In the genomic region with DNA sequence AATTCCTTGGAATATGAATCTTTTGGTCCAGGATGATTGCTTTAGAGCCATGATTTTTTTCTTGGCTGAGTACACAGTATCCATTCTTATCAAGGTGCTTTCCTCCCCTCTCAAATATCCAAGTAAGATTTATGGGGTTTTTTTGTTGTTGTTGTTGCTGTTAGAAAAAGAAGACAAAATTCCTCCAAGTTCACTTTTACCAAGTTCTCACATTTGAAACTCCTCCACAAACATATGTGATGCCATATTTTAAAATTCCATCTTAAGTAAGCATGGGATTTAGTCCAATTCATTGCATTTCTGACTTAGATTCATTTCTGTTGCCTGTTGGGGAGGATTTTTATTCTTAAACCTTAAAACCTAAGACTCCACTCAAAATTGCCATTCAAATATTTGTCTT, we compare ENCODE assay signal across 24 cellular contexts.
"Had no signal": no experiment of that assay in that cellular context is flagged by ENCODE, and none has a peak within 500 bp of the region (broad histone marks: within the 10 kb centered on the region; RNA-seq: fewer than 3 reads in every experiment).

No MANE protein-coding gene starts in this region.

- H3K27me3 ChIP-seq: dorsolateral prefrontal cortex, gastrocnemius medialis, heart right ventricle, neural progenitor cell, spleen, transverse colon had no signal

- H3K4me3 Mint-ChIP-seq: natural killer cell; neural progenitor cell; stimulated activated naive B cell treated with anti-CD40 and anti-IgM and Interleukin-4, amounts not matched to agents 10 μg/mL and 1 μg/mL and 100 μg/mL, for 72 hours; stimulated activated naive CD8-positive, alpha-beta T cell treated with anti-CD3 and anti-CD28 coated beads, Interleukin-15, amount 100 ng/mL, for 72 hours had no signal

- ATAC-seq: esophagus mucosa; gastrocnemius medialis; mucosa of descending colon; natural killer cell; psoas muscle; sciatic nerve; stimulated activated naive B cell treated with anti-CD40 and anti-IgM and Interleukin-4, amounts not matched to agents 10 μg/mL and 1 μg/mL and 100 μg/mL, for 72 hours; stimulated activated naive CD8-positive, alpha-beta T cell treated with anti-CD3 and anti-CD28 coated beads, Interleukin-15, amount 100 ng/mL, for 72 hours had no signal

- H3K4me1 ChIP-seq: psoas muscle had no signal

- H3K4me3 ChIP-seq: dorsolateral prefrontal cortex, gastrocnemius medialis, heart right ventricle, mucosa of descending colon, neural progenitor cell, psoas muscle, spleen, thoracic aorta, transverse colon had no signal

- DNase-seq: cortex of kidney; dorsolateral prefrontal cortex; effector CD8-positive, alpha-beta T cell; gastrocnemius medialis; heart right ventricle; hypothalamus; kidney glomerular epithelial cell; mucosa of descending colon; natural killer cell; nucleus accumbens; psoas muscle; retina; spleen; stimulated activated CD4-positive, alpha-beta T cell treated with anti-CD3 and anti-CD28 coated beads, Interleukin-15, amount 100 ng/mL, for 24 hours; stimulated activated CD4-positive, alpha-beta T cell treated with anti-CD3 and anti-CD28 coated beads, Interleukin-1b, Interleukin-23, amount 100 ng/mL, for 48 hours; stimulated activated CD4-positive, alpha-beta T cell treated with anti-CD3 and anti-CD28 coated beads, Interleukin-4, amount 100 ng/mL, for 4 hours; stimulated activated naive B cell treated with anti-CD40 and anti-IgM and Interleukin-4, amounts not matched to agents 10 μg/mL and 1 μg/mL and 100 μg/mL, for 72 hours; stimulated activated naive CD8-positive, alpha-beta T cell treated with anti-CD3 and anti-CD28 coated beads, Interleukin-15, amount 100 ng/mL, for 72 hours; transverse colon had no signal

- H3K27ac ChIP-seq: gastrocnemius medialis, neural progenitor cell, parathyroid adenoma, psoas muscle, spleen, thoracic aorta, transverse colon had no signal

- H3K4me1 Mint-ChIP-seq: stimulated activated naive B cell treated with anti-CD40 and anti-IgM and Interleukin-4, amounts not matched to agents 10 μg/mL and 1 μg/mL and 100 μg/mL, for 72 hours had no signal

- H3K27me3 Mint-ChIP-seq: stimulated activated naive CD8-positive, alpha-beta T cell treated with anti-CD3 and anti-CD28 coated beads, Interleukin-15, amount 100 ng/mL, for 72 hours had no signal

- H3K4me2 ChIP-seq: neural progenitor cell had no signal

- H3K36me3 ChIP-seq: gastrocnemius medialis, heart right ventricle, neural progenitor cell, spleen, thoracic aorta, transverse colon had no signal

- H3K9me3 ChIP-seq: gastrocnemius medialis, psoas muscle, thoracic aorta, transverse colon had no signal

- H3K27ac Mint-ChIP-seq: natural killer cell; neural progenitor cell; stimulated activated naive B cell treated with anti-CD40 and anti-IgM and Interleukin-4, amounts not matched to agents 10 μg/mL and 1 μg/mL and 100 μg/mL, for 72 hours; stimulated activated naive CD8-positive, alpha-beta T cell treated with anti-CD3 and anti-CD28 coated beads, Interleukin-15, amount 100 ng/mL, for 72 hours had no signal

- H3K79me2 ChIP-seq: parathyroid adenoma had no signal

- H2AFZ ChIP-seq: neural progenitor cell, parathyroid adenoma had no signal
